ENCODE assay signal across 1 cellular context in the genomic region with DNA sequence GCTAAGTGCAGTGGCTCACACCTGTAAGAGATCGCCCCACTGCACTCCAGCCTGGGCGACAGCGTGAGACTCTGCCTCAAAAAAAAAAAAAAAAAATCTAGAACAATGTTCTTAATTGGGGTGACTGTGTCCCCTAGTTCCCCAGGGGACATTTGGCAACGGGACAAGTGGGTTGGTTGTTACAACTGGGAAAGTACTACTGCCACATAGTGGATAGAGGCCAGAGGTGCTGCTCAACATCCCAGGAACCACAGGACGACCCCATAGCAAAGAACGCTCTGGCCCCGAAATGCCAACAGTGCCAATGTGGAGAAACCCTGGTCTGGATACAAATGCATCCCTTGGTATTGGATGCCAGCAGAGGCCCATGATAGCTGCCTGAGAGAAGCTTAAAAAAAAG.
TF ChIP-seq lines count a peak whose summit lies in the region.

No MANE protein-coding gene starts in this region.

TF ChIP-seq in H1, 55 proteins besides CTCF, POLR2A, EP300 and RAD21:
- no peak for TF ChIP-seq TCF12 (IDR thresholded peaks at IDR 0.05; ENCODE audit: low read depth, low read length)
- no peak for TF ChIP-seq SIN3A (conservative IDR thresholded peaks at IDR 0.05 in 1 of 2, IDR thresholded peaks at IDR 0.05 in 1 of 2; ENCODE audit: low read depth in 1 of 2, low read length in 2 of 2)
- no peak for TF ChIP-seq RXRA (IDR thresholded peaks at IDR 0.05; ENCODE audit: insufficient read depth, low read depth, low read length)
- no peak for TF ChIP-seq BRCA1 (IDR thresholded peaks at IDR 0.05; ENCODE audit: low read depth, low read length)
- TF ChIP-seq, protein P1, sequence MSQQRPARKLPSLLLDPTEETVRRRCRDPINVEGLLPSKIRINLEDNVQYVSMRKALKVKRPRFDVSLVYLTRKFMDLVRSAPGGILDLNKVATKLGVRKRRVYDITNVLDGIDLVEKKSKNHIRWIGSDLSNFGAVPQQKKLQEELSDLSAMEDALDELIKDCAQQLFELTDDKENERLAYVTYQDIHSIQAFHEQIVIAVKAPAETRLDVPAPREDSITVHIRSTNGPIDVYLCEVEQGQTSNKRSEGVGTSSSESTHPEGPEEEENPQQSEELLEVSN (IDR thresholded peaks at IDR 0.05) = no peak
- TF ChIP-seq EZH2 (IDR thresholded peaks at IDR 0.05; ENCODE audit: low read depth, low read length, severe bottlenecking) = no peak
- TF ChIP-seq FOSL1 (IDR thresholded peaks at IDR 0.05; ENCODE audit: insufficient read depth, low read depth, low read length) = no peak
- TF ChIP-seq CEBPB (IDR thresholded peaks at IDR 0.05; ENCODE audit: low read depth, low read length) = no peak
- no peak for TF ChIP-seq CHD1 (IDR thresholded peaks at IDR 0.05; ENCODE audit: low read depth, low read length)
- TF ChIP-seq JUN (IDR thresholded peaks at IDR 0.05; ENCODE audit: low read depth, low read length) = no peak
- no peak for TF ChIP-seq POU5F1 (IDR thresholded peaks at IDR 0.05; ENCODE audit: low read depth, low read length)
- no peak for TF ChIP-seq RBBP5 (IDR thresholded peaks at IDR 0.05; ENCODE audit: borderline replicate concordance, low read depth, low read length)
- no peak for TF ChIP-seq POLR2AphosphoS5 (IDR thresholded peaks at IDR 0.05; ENCODE audit: low read depth, low read length)
- no peak for TF ChIP-seq EGR1 (IDR thresholded peaks at IDR 0.05; ENCODE audit: borderline replicate concordance, low read depth, low read length)
- no peak for TF ChIP-seq TBP (IDR thresholded peaks at IDR 0.05; ENCODE audit: low read depth, low read length)
- TF ChIP-seq BCL11A (IDR thresholded peaks at IDR 0.05; ENCODE audit: low read depth in 2 of 2, low read length in 2 of 2) = no peak
- TF ChIP-seq HDAC2 (IDR thresholded peaks at IDR 0.05; ENCODE audit: borderline replicate concordance in 1 of 2, low read depth in 2 of 2, low read length in 2 of 2) = no peak
- no peak for TF ChIP-seq MAFK (IDR thresholded peaks at IDR 0.05; ENCODE audit: low read depth, low read length)
- TF ChIP-seq YY1 (IDR thresholded peaks at IDR 0.05; ENCODE audit: low read depth, low read length) = no peak
